8 cellular contexts compared by ENCODE assay signal in the genomic region with DNA sequence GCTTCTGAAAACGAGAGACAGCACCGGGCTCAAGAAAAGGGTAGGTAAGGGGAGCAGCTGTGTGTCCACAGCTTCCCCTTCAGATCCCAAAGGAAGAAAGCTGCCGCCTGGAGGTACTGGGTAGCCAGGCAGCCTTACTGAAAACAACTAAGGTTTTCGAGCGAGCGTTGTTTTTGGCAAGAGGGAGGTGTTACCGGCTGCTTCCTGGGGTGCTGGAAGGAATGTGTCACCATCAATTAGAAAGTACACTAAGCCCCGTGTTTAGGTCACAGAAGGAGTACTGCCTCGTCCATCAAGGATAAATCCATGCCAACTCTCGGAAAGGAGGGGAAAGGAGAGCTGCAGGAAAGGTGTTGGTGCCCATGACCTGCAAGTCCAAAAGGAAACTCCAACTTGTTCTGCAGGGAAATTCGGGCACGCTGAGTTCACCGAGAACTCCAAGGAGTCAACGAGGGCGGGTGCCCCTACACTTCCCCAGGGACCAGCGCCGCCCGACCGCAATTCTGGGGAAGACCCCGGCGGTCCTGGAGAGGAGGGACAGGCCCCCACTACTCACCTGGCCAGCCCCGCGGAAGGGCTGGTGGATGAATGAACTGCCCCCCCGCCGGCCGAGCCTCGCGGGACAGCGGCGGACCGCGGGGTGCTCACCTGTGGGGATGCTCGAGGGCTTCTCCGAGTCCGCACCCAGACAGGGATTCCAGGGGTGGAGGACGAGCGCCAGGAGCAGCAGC. TPM values are rescaled to one million over a fixed set of nuclear protein-coding genes. Genes with fewer than 3 reads are reported as not detected.
DNase-seq lines count a peak whose midpoint lies in the region; ATAC-seq and TF ChIP-seq lines count a peak whose summit lies in the region.

No MANE protein-coding gene starts in this region.

- peak overlapping the region; percentile 90 for H3K9ac ChIP-seq in endocrine pancreas (ENCODE audit: control insufficient read depth, insufficient read depth, low read length)

- ATAC-seq in GM19463 (IDR thresholded peaks at IDR 0.05; ENCODE audit: unreplicated experiment) (peak; percentile 29), right lobe of liver (peak; percentile 29 to 65 (median 52)), HG03139 (IDR thresholded peaks at IDR 0.05; ENCODE audit: unreplicated experiment) (no peak)

- H3K4me1 ChIP-seq in endocrine pancreas (ENCODE audit: control insufficient read depth, insufficient read depth, low read length) (peaks cover 26% of the 10 kb centered on the region), right lobe of liver (peaks cover 0 to 51% (median 22%) of the 10 kb centered on the region in 4 donors), stomach (peaks cover 13 to 79% (median 49%) of the 10 kb centered on the region in 4 donors)

- peak overlapping the region; percentile 54 for H3K4me3 ChIP-seq in LNCaP clone FGC (ENCODE audit: low read depth, low read length)
- H3K4me3 ChIP-seq in endocrine pancreas (ENCODE audit: control insufficient read depth, insufficient read depth, low read length) = peak overlapping the region; percentile 97
- H3K4me3 ChIP-seq in right lobe of liver = peak overlapping the region; percentile 62 to 67 (median 67)
- peak overlapping the region; percentile 77 to 80 (median 78) for H3K4me3 ChIP-seq in stomach

- H3K36me3 ChIP-seq in endocrine pancreas (ENCODE audit: control insufficient read depth, insufficient read depth, low read length) = no peaks in the 10 kb centered on the region
- no peaks in the 10 kb centered on the region for H3K36me3 ChIP-seq in right lobe of liver
- H3K36me3 ChIP-seq in stomach = no peaks in the 10 kb centered on the region

- 2% methylated on average over 17 of the region's 37 CpGs for WGBS in right lobe of liver (ENCODE audit: insufficient coverage, low coverage, low lambda C conversion rate, missing lambda C conversion rate)
- 0 to 2% (median 1%) methylated on average over 11 to 37 of the region's 37 CpGs for WGBS in stomach, 5 donors

- no peak for TF ChIP-seq EP300 in stomach (IDR thresholded peaks at IDR 0.05)

- TF ChIP-seq POLR2A in right lobe of liver (IDR thresholded peaks at IDR 0.05) (peak; percentile 10), stomach (IDR thresholded peaks at IDR 0.05) (no peak)

- intact Hi-C loops in right lobe of liver (cut with DNase I) = no loop called here
- intact Hi-C loops in stomach (cut with DNase I; ENCODE audit: low total_unique reads) = no loop called here

- H3K9me3 ChIP-seq in endocrine pancreas (ENCODE audit: control insufficient read depth, low read length) (no peaks in the 10 kb centered on the region), right lobe of liver (no peaks in the 10 kb centered on the region), stomach (no peaks in the 10 kb centered on the region)

- H3K27ac ChIP-seq in right lobe of liver (peak overlapping the region; percentile 97 to 98 (median 98)), stomach (peak overlapping the region; percentile 93 to 96 (median 95))

- peak; percentile 52 for TF ChIP-seq CTCF in LNCaP clone FGC (IDR thresholded peaks at IDR 0.05; ENCODE audit: control insufficient read depth, extremely low read depth, insufficient read depth)
- TF ChIP-seq CTCF in right lobe of liver (IDR thresholded peaks at IDR 0.05) = peak; percentile 27 to 49 (median 40)
- peak in 5 of 7 experiments; percentile 24 to 55 (median 46) for TF ChIP-seq CTCF in stomach (IDR thresholded peaks at IDR 0.05)

- DNase-seq in CD1c-positive myeloid dendritic cell (ENCODE audit: extremely low spot score) = peak; percentile 10
- no peak for DNase-seq in LNCaP clone FGC (ENCODE audit: low read depth)
- peak; percentile 14 for DNase-seq in T1000 (lab: John Stamatoyannopoulos, UW)
- peak; percentile 40 to 72 (median 66) for DNase-seq in right lobe of liver
- DNase-seq in stomach = peak; percentile 66

- H3K27me3 ChIP-seq in endocrine pancreas (ENCODE audit: control insufficient read depth, insufficient read depth, low read length) (no peaks in the 10 kb centered on the region), right lobe of liver (no peaks in the 10 kb centered on the region), stomach (peaks cover 0 to 13% (median 9%) of the 10 kb centered on the region in 3 donors)

RNA-seq across cellular contexts. Expression of a gene that starts 0.6 kb away (rescaled TPM):
- total RNA-seq in right lobe of liver (100 to 1,000 TPM in 1 of 6 experiments, 10 to 100 TPM in 5; 22.7 to 196 (median 57.6) TPM), stomach (10 to 100 TPM; 24.5 to 99.5 (median 57.8) TPM)
- polyA plus RNA-seq in stomach = 10 to 100 TPM; 18.1 to 37.0 (median 20.3) TPM
